In genomic region chr4:26507286-26507685, GRCh38 we compare ENCODE assay signal across 9 cellular contexts. TPM values are rescaled to one million over a fixed set of nuclear protein-coding genes. Genes with fewer than 3 reads are reported as not detected.
"Had no signal": no experiment of that assay in that cellular context is flagged by ENCODE, and none has a peak within 500 bp of the region (broad histone marks: within the 10 kb centered on the region; RNA-seq: fewer than 3 reads in every experiment).

No MANE protein-coding gene starts in this region.

- H3K4me3 ChIP-seq: GM12878 had no signal

- FAIRE-seq: G401.6, GM12878, GM12891, GM12892, GM18507, GM19239 had no signal

- DNase-seq: GDM1, GF-D8 had no signal

RNA-seq across cellular contexts. Expression of gene CCKAR, which starts 17.0 kb away (rescaled TPM):
- total RNA-seq: G401, GM12878 had no signal
- polyA plus RNA-seq: GM12878 had no signal
